9 cellular contexts compared by ENCODE assay signal in the genomic region with DNA sequence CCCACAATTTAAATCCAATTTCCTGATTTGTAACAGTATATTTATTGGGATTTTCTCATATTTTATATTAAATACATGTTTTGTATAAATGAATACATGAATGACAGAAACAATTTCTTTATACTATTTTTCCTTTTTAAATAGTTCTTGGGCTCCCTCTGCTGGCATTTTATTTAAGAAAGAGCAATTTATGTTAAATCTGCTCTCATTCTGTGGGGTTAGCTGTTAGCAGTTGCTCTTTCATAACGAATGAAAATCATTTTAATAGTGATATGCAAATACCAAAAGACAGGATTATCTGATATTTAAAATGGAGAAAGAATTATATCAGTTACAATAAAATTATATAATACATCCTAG.
DNase-seq lines count a peak whose midpoint lies in the region; ATAC-seq and TF ChIP-seq lines count a peak whose summit lies in the region.
"Had no signal": no experiment of that assay in that cellular context is flagged by ENCODE, and none has a peak within 500 bp of the region (broad histone marks: within the 10 kb centered on the region; RNA-seq: fewer than 3 reads in every experiment).

No MANE protein-coding gene starts in this region.

- H3K27me3 ChIP-seq in adipocyte (replicated peaks; ENCODE audit: control insufficient read depth, insufficient read depth, low read length) (no peaks in the 10 kb centered on the region), right lobe of liver (no peaks in the 10 kb centered on the region), gastrocnemius medialis (no peaks in the 10 kb centered on the region)
- H3K27me3 ChIP-seq: tibial nerve had no signal

- H3K4me1 ChIP-seq in adipocyte (ENCODE audit: control insufficient read depth, insufficient read depth, low read length), result peaks cover 10% of the 10 kb centered on the region
- H3K4me1 ChIP-seq in right lobe of liver, result peaks cover 0 to 9% (median 0%) of the 10 kb centered on the region in 4 donors
- no peaks in the 10 kb centered on the region for H3K4me1 ChIP-seq in gastrocnemius medialis

- in situ Hi-C loops in gastrocnemius medialis (cut with MboI; ENCODE audit: low sequenced_read_pairs in 4 of 4), result loop anchor here in 1 of 4 donors (10.0 to 25.0 kb wide), 2 partner anchors 231 to 507 kb away; no protein-coding TSS in a partner anchor

- H3K4me3 ChIP-seq in adipocyte (ENCODE audit: low read length) (no peak overlapping the region), right lobe of liver (no peak overlapping the region), gastrocnemius medialis (no peak overlapping the region)
- H3K4me3 ChIP-seq: tibial nerve had no signal

- H3K27ac ChIP-seq in right lobe of liver (no peak overlapping the region), gastrocnemius medialis (no peak overlapping the region), substantia nigra (ENCODE audit: low read depth, low read length, poor library complexity, severe bottlenecking) (no peak overlapping the region)
- H3K27ac ChIP-seq: tibial nerve had no signal

- peak in 3 of 4 donors; percentile 21 to 30 (median 22) for TF ChIP-seq CTCF in right lobe of liver (IDR thresholded peaks at IDR 0.05)
- no peak for TF ChIP-seq CTCF in gastrocnemius medialis (IDR thresholded peaks at IDR 0.05 in 4 of 5, conservative IDR thresholded peaks at IDR 0.05 in 1 of 5)

- TF ChIP-seq POLR2A in right lobe of liver (IDR thresholded peaks at IDR 0.05) (no peak), gastrocnemius medialis (IDR thresholded peaks at IDR 0.05) (no peak)

- ATAC-seq in right lobe of liver (peak in 2 of 4 donors; percentile 17 to 33), gastrocnemius medialis (no peak), GM18907 (IDR thresholded peaks at IDR 0.05; ENCODE audit: unreplicated experiment) (no peak), GM21619 (IDR thresholded peaks at IDR 0.05; ENCODE audit: unreplicated experiment) (no peak)

- intact Hi-C loops in right lobe of liver (cut with DNase I) (no loop called here), gastrocnemius medialis (cut with DNase I; ENCODE audit: low total_unique reads) (no loop called here)

- H3K36me3 ChIP-seq in adipocyte (ENCODE audit: control insufficient read depth, insufficient read depth, low read length, severe bottlenecking) (no peaks in the 10 kb centered on the region), right lobe of liver (peaks cover 4 to 38% (median 11%) of the 10 kb centered on the region in 4 donors), gastrocnemius medialis (peaks cover 0 to 51% of the 10 kb centered on the region in 2 donors)

- no peak overlapping the region for H3K9ac ChIP-seq in adipocyte (ENCODE audit: low read length)

- DNase-seq in DMS114 treated with DMSO at 0.1 percent for 48 hours (lab: John Stamatoyannopoulos, UW; ENCODE audit: unreplicated experiment) (peak; percentile 3), MV-4-11 (lab: John Stamatoyannopoulos, UW) (peak; percentile 26), adipocyte (ENCODE audit: low read depth) (peak; percentile 82), right lobe of liver (no peak), gastrocnemius medialis (no peak), substantia nigra (lab: John Stamatoyannopoulos, UW) (no peak)

- 27% methylated on average over 1 of the region's 1 CpG for WGBS in right lobe of liver (ENCODE audit: insufficient coverage, low coverage, low lambda C conversion rate, missing lambda C conversion rate)

- H3K9me3 ChIP-seq in adipocyte (ENCODE audit: control insufficient read depth, low read length), result no peaks in the 10 kb centered on the region
- H3K9me3 ChIP-seq in right lobe of liver, result no peaks in the 10 kb centered on the region
- no peaks in the 10 kb centered on the region for H3K9me3 ChIP-seq in gastrocnemius medialis
- H3K9me3 ChIP-seq: tibial nerve had no signal

Comparison
In these comparisons a context has a peak if more than half of its experiments do, and no peak if none do; other contexts are left out.
1. DNase-seq: peak in DMS114 treated with DMSO at 0.1 percent for 48 hours (single experiment), MV-4-11 (single experiment) and adipocyte (single experiment); none in right lobe of liver (0 of 3), gastrocnemius medialis (0 of 2) and substantia nigra (0 of 49).
2. CTCF ChIP-seq: peak in right lobe of liver (3 of 4); none in gastrocnemius medialis (0 of 5).